ENCODE assay signal across 1 cellular context in genomic region chr4:82776925-82777542, GRCh38.
TF ChIP-seq lines count a peak whose summit lies in the region.

No MANE protein-coding gene starts in this region.

TF ChIP-seq in Ishikawa, 13 proteins besides CTCF, POLR2A, EP300 and RAD21 (continued from another document):
- TF ChIP-seq USF1 (IDR thresholded peaks at IDR 0.05) (no peak), TEAD4 (IDR thresholded peaks at IDR 0.05) (peak; percentile 92), NFIC (IDR thresholded peaks at IDR 0.05) (peak; percentile 88)
